ENCODE assay signal across 12 cellular contexts in genomic region chr7:20019757-20020432, GRCh38.
DNase-seq lines count a peak whose midpoint lies in the region; ATAC-seq and TF ChIP-seq lines count a peak whose summit lies in the region.
"Had no signal": no experiment of that assay in that cellular context is flagged by ENCODE, and none has a peak within 500 bp of the region (broad histone marks: within the 10 kb centered on the region; RNA-seq: fewer than 3 reads in every experiment).

No MANE protein-coding gene starts in this region.

- H4K20me1 ChIP-seq in SK-N-SH (ENCODE audit: insufficient read depth) = no peaks in the 10 kb centered on the region

- H3K4me1 ChIP-seq in SK-N-SH (ENCODE audit: control insufficient read depth in 1 of 2, insufficient read depth in 2 of 2, low read depth in 1 of 2, low read length in 1 of 2) = no peaks in the 10 kb centered on the region
- H3K4me1 ChIP-seq: gastroesophageal sphincter, vagina had no signal

- H3K27ac Mint-ChIP-seq in type B pancreatic cell = no peak overlapping the region
- H3K27ac Mint-ChIP-seq: activated naive CD4-positive, alpha-beta T cell treated with anti-CD3 and anti-CD28 coated beads, Interleukin-2, amount 50 U/mL, for 24 hours had no signal

- POLR2A ChIA-PET in SK-N-SH (lab: Yijun Ruan, JAX) = no interaction called here

- H3K27me3 Mint-ChIP-seq in type B pancreatic cell = no peaks in the 10 kb centered on the region
- H3K27me3 Mint-ChIP-seq: activated naive CD4-positive, alpha-beta T cell treated with anti-CD3 and anti-CD28 coated beads, Interleukin-2, amount 50 U/mL, for 24 hours had no signal

- H3K4me3 ChIP-seq in SK-N-SH (ENCODE audit: low read depth in 2 of 2, low read length in 1 of 2) = no peak overlapping the region
- H3K4me3 ChIP-seq: gastroesophageal sphincter, vagina had no signal

- H3K27ac ChIP-seq in SK-N-SH (ENCODE audit: low read depth in 2 of 2, low read length in 1 of 2) = no peak overlapping the region
- H3K27ac ChIP-seq: gastroesophageal sphincter, vagina had no signal

- H3K4me1 Mint-ChIP-seq in type B pancreatic cell (ENCODE audit: unreplicated experiment) = no peaks in the 10 kb centered on the region
- H3K4me1 Mint-ChIP-seq: activated naive CD4-positive, alpha-beta T cell treated with anti-CD3 and anti-CD28 coated beads, Interleukin-2, amount 50 U/mL, for 24 hours had no signal

- H3F3A ChIP-seq in SK-N-SH (replicated peaks; ENCODE audit: insufficient read depth) = no peaks in the 10 kb centered on the region

- H3K36me3 Mint-ChIP-seq in type B pancreatic cell = no peaks in the 10 kb centered on the region
- H3K36me3 Mint-ChIP-seq: activated naive CD4-positive, alpha-beta T cell treated with anti-CD3 and anti-CD28 coated beads, Interleukin-2, amount 50 U/mL, for 24 hours had no signal

- no peak for TF ChIP-seq RAD21 in SK-N-SH (IDR thresholded peaks at IDR 0.05; ENCODE audit: low read length)

- H3K4me3 Mint-ChIP-seq in type B pancreatic cell = no peak overlapping the region
- H3K4me3 Mint-ChIP-seq: activated naive CD4-positive, alpha-beta T cell treated with anti-CD3 and anti-CD28 coated beads, Interleukin-2, amount 50 U/mL, for 24 hours had no signal

- H3K79me2 ChIP-seq in SK-N-SH (ENCODE audit: insufficient read depth) = no peaks in the 10 kb centered on the region

- peak; percentile 43 for ATAC-seq in GM18867 (IDR thresholded peaks at IDR 0.05; ENCODE audit: unreplicated experiment)
- peak; percentile 86 for ATAC-seq in GM21717 (IDR thresholded peaks at IDR 0.05; ENCODE audit: unreplicated experiment)
- ATAC-seq in HG03342 (IDR thresholded peaks at IDR 0.05; ENCODE audit: unreplicated experiment) = peak; percentile 85
- ATAC-seq: gastroesophageal sphincter had no signal

- TF ChIP-seq EP300 in SK-N-SH (IDR thresholded peaks at IDR 0.05; ENCODE audit: borderline replicate concordance in 1 of 2, low read depth in 1 of 2, low read length in 1 of 2) = no peak

- H3K9me3 Mint-ChIP-seq in type B pancreatic cell = no peaks in the 10 kb centered on the region

- H2AFZ ChIP-seq in SK-N-SH (ENCODE audit: low read depth) = no peak overlapping the region

- H3K36me3 ChIP-seq in SK-N-SH (replicated peaks in 1 of 2; ENCODE audit: control insufficient read depth in 1 of 2, insufficient read depth in 2 of 2, low read length in 1 of 2) = no peaks in the 10 kb centered on the region
- H3K36me3 ChIP-seq: gastroesophageal sphincter, vagina had no signal

- 14% methylated on average over 2 of the region's 2 CpGs for WGBS in SK-N-SH (ENCODE audit: low lambda C conversion rate)

- no peaks in the 10 kb centered on the region for H3K9me3 ChIP-seq in SK-N-SH
- H3K9me3 ChIP-seq: vagina had no signal

- no peaks in the 10 kb centered on the region for H3K27me3 ChIP-seq in SK-N-SH (ENCODE audit: insufficient read depth)
- H3K27me3 ChIP-seq: gastroesophageal sphincter, vagina had no signal

- no peak overlapping the region for H3K9ac ChIP-seq in SK-N-SH

- CTCF ChIA-PET in SK-N-SH (lab: Yijun Ruan, JAX) = interaction anchor here (1.1 to 2.1 kb wide), 2 partner anchors 11 to 29 kb away, joined by 3 to 4 read pairs; no protein-coding TSS in a partner anchor

- H3K9me2 ChIP-seq in SK-N-SH = no peaks in the 10 kb centered on the region

- peak; percentile 51 for DNase-seq in iPS DF 4.7 (ENCODE audit: extremely low read depth, low spot score)
- DNase-seq in type B pancreatic cell (ENCODE audit: extremely low spot score, unreplicated experiment) = no peak
- DNase-seq in NCI-H1436 (lab: John Stamatoyannopoulos, UW) = no peak
- DNase-seq in stimulated activated CD4-positive, alpha-beta T cell treated with anti-CD3 and anti-CD28 coated beads, Interleukin-12 subunit alpha, Interleukin-12 subunit beta, amount 100 ng/mL, for 4 hours = no peak
- no peak for DNase-seq in SK-N-SH
- DNase-seq: cortex of kidney had no signal

- TF ChIP-seq CTCF in type B pancreatic cell (conservative IDR thresholded peaks at IDR 0.05) (no peak), SK-N-SH (IDR thresholded peaks at IDR 0.05) (no peak)

- H3K4me2 ChIP-seq in SK-N-SH = no peak overlapping the region

TF ChIP-seq in SK-N-SH, 30 proteins besides CTCF, POLR2A, EP300 and RAD21:
- TF ChIP-seq IRF3 (IDR thresholded peaks at IDR 0.05; ENCODE audit: low read depth, low read length) = no peak
- TF ChIP-seq TAF1 (IDR thresholded peaks at IDR 0.05; ENCODE audit: borderline replicate concordance, low read depth, low read length) = no peak
- no peak for TF ChIP-seq ELF1 (IDR thresholded peaks at IDR 0.05)
- no peak for TF ChIP-seq FOXM1 (IDR thresholded peaks at IDR 0.05; ENCODE audit: low read depth)
- no peak for TF ChIP-seq TCF12 (IDR thresholded peaks at IDR 0.05)
- TF ChIP-seq USF1 (IDR thresholded peaks at IDR 0.05; ENCODE audit: borderline replicate concordance, low read depth) = no peak
- no peak for TF ChIP-seq NRF1 (IDR thresholded peaks at IDR 0.05; ENCODE audit: low read depth, low read length)
- TF ChIP-seq GABPA (IDR thresholded peaks at IDR 0.05; ENCODE audit: low read depth) = no peak
- no peak for TF ChIP-seq MAX (IDR thresholded peaks at IDR 0.05; ENCODE audit: low read depth)
- TF ChIP-seq MXI1 (IDR thresholded peaks at IDR 0.05; ENCODE audit: low read depth, low read length) = no peak
- TF ChIP-seq NFIC (IDR thresholded peaks at IDR 0.05; ENCODE audit: borderline replicate concordance) = no peak
- TF ChIP-seq GATA2 (CRISPR knock-in tag; IDR thresholded peaks at IDR 0.05) = no peak
- TF ChIP-seq ZBTB33 (IDR thresholded peaks at IDR 0.05; ENCODE audit: borderline replicate concordance, low read depth) = no peak
- no peak for TF ChIP-seq EZH2phosphoT487 (IDR thresholded peaks at IDR 0.05; ENCODE audit: borderline replicate concordance, low read depth)
- no peak for TF ChIP-seq RFX5 (IDR thresholded peaks at IDR 0.05; ENCODE audit: low read length)
- no peak for TF ChIP-seq REST (IDR thresholded peaks at IDR 0.05; ENCODE audit: low read depth, low read length)
- no peak for TF ChIP-seq RCOR1 (IDR thresholded peaks at IDR 0.05; ENCODE audit: low read length)
